8 cellular contexts compared by ENCODE assay signal in genomic region chr18:46481048-46481846, GRCh38.
DNase-seq lines count a peak whose midpoint lies in the region; ATAC-seq, FAIRE-seq and TF ChIP-seq lines count a peak whose summit lies in the region.

No MANE protein-coding gene starts in this region.

- no peaks in the 10 kb centered on the region for H3K79me2 ChIP-seq in H1 (ENCODE audit: control insufficient read depth in 1 of 2, insufficient read depth in 2 of 2, low read length in 2 of 2)

- H3K27me3 Mint-ChIP-seq in activated CD4-positive, alpha-beta memory T cell treated with anti-CD3 and anti-CD28 coated beads for 36 hours = peaks cover 2% of the 10 kb centered on the region
- peaks cover 20% of the 10 kb centered on the region for H3K27me3 Mint-ChIP-seq in nephron (ENCODE audit: low read depth)

- H3K4me3 ChIP-seq in H1 (ENCODE audit: extremely low read depth in 1 of 4, insufficient read depth in 2 of 4, low read depth in 3 of 4, low read length in 4 of 4) = no peak overlapping the region
- H3K4me3 ChIP-seq in upper lobe of left lung = no peak overlapping the region

- no peaks in the 10 kb centered on the region for H3K36me3 ChIP-seq in H1 (ENCODE audit: control insufficient read depth in 2 of 4, insufficient read depth in 4 of 4, low read length in 3 of 4)
- H3K36me3 ChIP-seq in upper lobe of left lung = no peaks in the 10 kb centered on the region

- H3K27me3 ChIP-seq in H1 (replicated peaks in 1 of 4; ENCODE audit: control insufficient read depth in 3 of 4, extremely low read depth in 1 of 4, insufficient read depth in 3 of 4, low read length in 3 of 4) = 0 out of 7 replicates have a peak, but pooled peaks cover 0 to 3% (median 0%) of the 10 kb centered on the region in 4 experiments
- no peaks in the 10 kb centered on the region for H3K27me3 ChIP-seq in upper lobe of left lung

- no peak overlapping the region for H3K27ac Mint-ChIP-seq in activated CD4-positive, alpha-beta memory T cell treated with anti-CD3 and anti-CD28 coated beads for 36 hours
- H3K27ac Mint-ChIP-seq in nephron = no peak overlapping the region

- TF ChIP-seq RAD21 in H1 (IDR thresholded peaks at IDR 0.05 in 1 of 2, conservative IDR thresholded peaks at IDR 0.05 in 1 of 2; ENCODE audit: low read depth in 2 of 2, low read length in 2 of 2) = peak; percentile 62 to 80

- peak; percentile 80 for FAIRE-seq in H1 (lab: Jason Lieb, UNC)

- H3K23me2 ChIP-seq in H1 (ENCODE audit: low read depth, low read length) = no peaks in the 10 kb centered on the region; the same call in 1 of the 2 replicates

- no peak overlapping the region for H2AK5ac ChIP-seq in H1 (ENCODE audit: low read depth, low read length)

- H3K9ac ChIP-seq in H1 (replicated peaks in 1 of 4; ENCODE audit: extremely low read depth in 1 of 4, low read depth in 3 of 4, low read length in 3 of 4) = no peak overlapping the region

- H3K27ac ChIP-seq in H1 (ENCODE audit: low read depth, low read length) (no peak overlapping the region), upper lobe of left lung (no peak overlapping the region)

- H2BK15ac ChIP-seq in H1 (ENCODE audit: low read length) = no peak overlapping the region

- CTCF ChIA-PET in activated CD4-positive, alpha-beta memory T cell treated with anti-CD3 and anti-CD28 coated beads for 36 hours (lab: Charles Lee) = interaction anchor here (0.6 to 6.7 kb wide), 14 partner anchors 9 to 333 kb away, joined by 3 to 68 read pairs (median 3); a partner anchor contains a TSS
- CTCF ChIA-PET in H1 (lab: Charles Lee; ENCODE audit: partially characterized antibody) = interaction anchor here (0.5 to 8.3 kb wide), 34 partner anchors 8 to 1516 kb away, joined by 3 to 136 read pairs (median 6); no protein-coding TSS in a partner anchor

- no peaks in the 10 kb centered on the region for H3K79me1 ChIP-seq in H1 (ENCODE audit: low read depth, low read length)

- H2BK120ac ChIP-seq in H1 (replicated peaks; ENCODE audit: low read depth, low read length) = no peak overlapping the region

- no peaks in the 10 kb centered on the region for H3K4me1 Mint-ChIP-seq in activated CD4-positive, alpha-beta memory T cell treated with anti-CD3 and anti-CD28 coated beads for 36 hours (ENCODE audit: low read depth)
- H3K4me1 Mint-ChIP-seq in nephron = peaks cover 13% of the 10 kb centered on the region

- H3K4me1 ChIP-seq in H1 (replicated peaks in 1 of 4; ENCODE audit: control insufficient read depth in 3 of 4, insufficient read depth in 4 of 4, low read length in 3 of 4) (peaks cover 5 to 15% (median 10%) of the 10 kb centered on the region in 4 experiments; a peak in 6 of 7 replicates), upper lobe of left lung (no peaks in the 10 kb centered on the region)

- H3K56ac ChIP-seq in H1 (replicated peaks; ENCODE audit: insufficient read length, low read depth, low read length) = no peak overlapping the region

- H2BK5ac ChIP-seq in H1 (ENCODE audit: low read depth, low read length) = no peak overlapping the region

- H3K23ac ChIP-seq in H1 (ENCODE audit: insufficient read length) = no peak overlapping the region

- TF ChIP-seq EP300 in H1 (IDR thresholded peaks at IDR 0.05; ENCODE audit: borderline replicate concordance in 1 of 2, low read depth in 2 of 2, low read length in 2 of 2) (no peak), upper lobe of left lung (IDR thresholded peaks at IDR 0.05) (no peak)

- POLR2A ChIA-PET in activated CD4-positive, alpha-beta memory T cell treated with anti-CD3 and anti-CD28 coated beads for 36 hours (lab: Charles Lee) = no interaction called here
- POLR2A ChIA-PET in H1 (lab: Charles Lee; ENCODE audit: partially characterized antibody) = interaction anchor here (1.5 kb wide), 1 partner anchor 88 kb away, joined by 3 read pairs; no protein-coding TSS in a partner anchor

- no peak overlapping the region for H2BK20ac ChIP-seq in H1 (ENCODE audit: low read length)

- TF ChIP-seq CTCF in H1 (IDR thresholded peaks at IDR 0.05; ENCODE audit: control extremely low read depth in 1 of 3, insufficient read depth in 1 of 3, low read depth in 1 of 3, low read length in 3 of 3) (peak; percentile 53 to 84 (median 83)), nephron (IDR thresholded peaks at IDR 0.05; ENCODE audit: unreplicated experiment in 3 of 3) (peak; percentile 72 to 83 (median 78)), upper lobe of left lung (IDR thresholded peaks at IDR 0.05) (peak; percentile 60 to 85 (median 79))

- H3K9me3 ChIP-seq in H1 (ENCODE audit: insufficient read depth in 2 of 2, low read depth in 1 of 2, low read length in 1 of 2) = no peaks in the 10 kb centered on the region
- H3K9me3 ChIP-seq in upper lobe of left lung = peaks cover 0 to 10% (median 5%) of the 10 kb centered on the region in 4 donors

- H4K5ac ChIP-seq in H1 (ENCODE audit: insufficient read length, low read depth, low read length) = no peak overlapping the region

- TF ChIP-seq POLR2A in H1 (IDR thresholded peaks at IDR 0.05; ENCODE audit: control extremely low read depth in 1 of 2, low read depth in 2 of 2, low read length in 2 of 2) (no peak), upper lobe of left lung (IDR thresholded peaks at IDR 0.05) (no peak)

- H3K9me3 Mint-ChIP-seq in activated CD4-positive, alpha-beta memory T cell treated with anti-CD3 and anti-CD28 coated beads for 36 hours = no peaks in the 10 kb centered on the region
- peaks cover 2% of the 10 kb centered on the region for H3K9me3 Mint-ChIP-seq in nephron

- H3K14ac ChIP-seq in H1 (ENCODE audit: insufficient read length) = no peak overlapping the region

- H4K91ac ChIP-seq in H1 (replicated peaks; ENCODE audit: insufficient read length, low read length) = no peak overlapping the region

- no peaks in the 10 kb centered on the region for H4K20me1 ChIP-seq in H1 (replicated peaks in 1 of 2; ENCODE audit: control insufficient read depth in 1 of 2, insufficient read depth in 2 of 2, low read length in 2 of 2)

- H3K4me2 ChIP-seq in H1 (ENCODE audit: insufficient read depth in 1 of 2, low read depth in 2 of 2, low read length in 2 of 2) = peak overlapping the region; percentile 2 to 7; a peak in 2 of 4 replicates

- 44% methylated on average over 9 of the region's 9 CpGs; no CpG with 5 or more reads in 1 of the 2 experiments for WGBS in H1 (ENCODE audit: extremely low coverage in 1 of 2, insufficient coverage in 1 of 2, insufficient read length in 1 of 2, insufficient replicate concordance in 2 of 2, low coverage in 1 of 2, low lambda C conversion rate in 2 of 2, missing lambda C conversion rate in 1 of 2), 2 experiments
- WGBS in upper lobe of left lung, 2 donors = 39 to 55% methylated on average over 6 to 9 of the region's 9 CpGs

- H2BK12ac ChIP-seq in H1 (ENCODE audit: low read depth, low read length) = no peak overlapping the region

- H3K4ac ChIP-seq in H1 (replicated peaks; ENCODE audit: insufficient read length, low read depth, low read length) = no peak overlapping the region

- peak overlapping the region; percentile 43; the same call in 1 of the 2 replicates for H3K18ac ChIP-seq in H1 (ENCODE audit: extremely low read depth, low read length)

- no peak overlapping the region for H3K4me3 Mint-ChIP-seq in activated CD4-positive, alpha-beta memory T cell treated with anti-CD3 and anti-CD28 coated beads for 36 hours
- H3K4me3 Mint-ChIP-seq in nephron = no peak overlapping the region

- no peaks in the 10 kb centered on the region for H3K36me3 Mint-ChIP-seq in activated CD4-positive, alpha-beta memory T cell treated with anti-CD3 and anti-CD28 coated beads for 36 hours
- no peaks in the 10 kb centered on the region for H3K36me3 Mint-ChIP-seq in nephron (ENCODE audit: low read depth)

- intact Hi-C loops in activated CD4-positive, alpha-beta memory T cell treated with anti-CD3 and anti-CD28 coated beads for 36 hours (cut with micrococcal nuclease) = loop anchor here (1.0 to 2.0 kb wide), 3 partner anchors 200 to 333 kb away; no protein-coding TSS in a partner anchor

- ATAC-seq in GM18502 (IDR thresholded peaks at IDR 0.05; ENCODE audit: poor library complexity, unreplicated experiment) (peak; percentile 58), upper lobe of left lung (ENCODE audit: low FRiP score in 2 of 2) (peak in 1 of 2 donors; percentile 38), GM21390 (IDR thresholded peaks at IDR 0.05; ENCODE audit: unreplicated experiment) (no peak)

- DNase-seq in AG08396 (ENCODE audit: low spot score) = peak; percentile 56
- DNase-seq in NCI-H226 = peak; percentile 2
- DNase-seq in activated CD4-positive, alpha-beta memory T cell treated with anti-CD3 and anti-CD28 coated beads for 36 hours = peak; percentile 64
- peak in 1 of 2 experiments; percentile 87 for DNase-seq in H1 (ENCODE audit: low read depth in 1 of 2, low spot score in 2 of 2)
- DNase-seq in upper lobe of left lung = peak in 1 of 2 donors; percentile 35

- no peak overlapping the region for H4K8ac ChIP-seq in H1 (ENCODE audit: extremely low read depth, insufficient read depth, low read length)

- H2AFZ ChIP-seq in H1 (ENCODE audit: low read length) = no peak overlapping the region

TF ChIP-seq in H1, 55 proteins besides CTCF, POLR2A, EP300 and RAD21:
- TF ChIP-seq CBX8 (IDR thresholded peaks at IDR 0.05; ENCODE audit: borderline replicate concordance, low read depth, low read length) (no peak), TEAD4 (IDR thresholded peaks at IDR 0.05; ENCODE audit: low read depth, low read length) (peak; percentile 71), MAX (IDR thresholded peaks at IDR 0.05) (peak; percentile 43; the same call in 1 of the 2 replicates), YY1 (IDR thresholded peaks at IDR 0.05; ENCODE audit: low read depth, low read length) (0 out of 2 replicates have a peak, but pooled peaks have one; percentile 25)
